26 cellular contexts compared by ENCODE assay signal in the genomic region with DNA sequence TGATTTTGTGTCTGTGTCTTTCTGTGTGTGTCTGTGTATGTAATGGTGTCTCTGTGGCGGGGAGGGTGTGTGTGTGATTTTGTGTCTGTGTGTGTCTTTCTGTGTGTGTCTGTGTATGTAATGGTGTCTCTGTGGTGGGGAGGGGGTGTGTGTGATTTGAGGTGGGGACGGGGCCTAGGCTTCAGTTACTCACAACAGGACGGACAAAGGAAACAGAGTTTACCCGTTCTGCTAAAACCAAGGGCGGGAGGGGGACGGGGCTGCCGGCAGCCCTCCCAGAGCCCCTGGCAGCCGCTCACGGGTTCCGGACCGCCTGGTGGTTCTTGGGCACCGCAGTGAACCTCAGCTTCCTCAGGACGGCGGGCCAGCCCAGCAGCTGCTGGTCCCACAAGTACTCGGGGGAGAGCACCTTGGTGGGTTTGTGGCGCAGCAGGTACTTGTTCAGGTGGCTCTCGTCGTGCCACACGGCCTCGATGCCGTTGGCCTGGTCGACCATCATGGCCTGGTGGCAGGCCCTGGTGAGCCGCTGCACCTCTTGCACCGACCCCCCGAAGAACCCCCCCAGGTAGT. TPM values are rescaled to one million over a fixed set of nuclear protein-coding genes. Genes with fewer than 3 reads are reported as not detected.
A peak's percentile ranks its signal among the peaks of the same experiment; 100 is the strongest.
DNase-seq lines count a peak whose midpoint lies in the region; ATAC-seq, FAIRE-seq and TF ChIP-seq lines count a peak whose summit lies in the region.
"Had no signal": no experiment of that assay in that cellular context is flagged by ENCODE, and none has a peak within 500 bp of the region (broad histone marks: within the 10 kb centered on the region; RNA-seq: fewer than 3 reads in every experiment).

No MANE protein-coding gene starts in this region.

- no peaks in the 10 kb centered on the region for H3K9me3 Mint-ChIP-seq in activated CD8-positive, alpha-beta T cell treated with anti-CD3 and anti-CD28 coated beads for 36 hours
- H3K9me3 Mint-ChIP-seq: CD4-positive, alpha-beta T cell; CD8-positive, alpha-beta memory T cell had no signal

- H3K27ac ChIP-seq in osteoblast (ENCODE audit: low read depth, low read length) (no peak overlapping the region), vagina (no peak overlapping the region)
- H3K27ac ChIP-seq: 22Rv1; BLaER1 treated with 17β-estradiol and CSF1 and Interleukin-3, amounts not matched to agents 10 nM and 100 nM; GM23248 had no signal

- no peak overlapping the region for H2AFZ ChIP-seq in osteoblast (ENCODE audit: low read length)
- H2AFZ ChIP-seq: GM23248 had no signal

- H3K4me2 ChIP-seq in osteoblast (ENCODE audit: insufficient read depth, low read length), result no peak overlapping the region
- H3K4me2 ChIP-seq: BLaER1 treated with 17β-estradiol and CSF1 and Interleukin-3, amounts not matched to agents 10 nM and 100 nM had no signal

- H3K27me3 ChIP-seq in bronchial epithelial cell (ENCODE audit: control insufficient read depth, insufficient read depth, low read length) (no peaks in the 10 kb centered on the region), osteoblast (ENCODE audit: insufficient read depth, low read length) (no peaks in the 10 kb centered on the region), vagina (no peaks in the 10 kb centered on the region)
- H3K27me3 ChIP-seq: BLaER1 treated with 17β-estradiol and CSF1 and Interleukin-3, amounts not matched to agents 10 nM and 100 nM had no signal

- no peaks in the 10 kb centered on the region for H4K20me1 ChIP-seq in osteoblast (ENCODE audit: insufficient read depth, low read length)
- H4K20me1 ChIP-seq: BLaER1 treated with 17β-estradiol and CSF1 and Interleukin-3, amounts not matched to agents 10 nM and 100 nM had no signal

- peak; percentile 37 for DNase-seq in activated CD8-positive, alpha-beta memory T cell treated with anti-CD3 and anti-CD28 coated beads, Interleukin-2, amount 50 U/mL, for 48 hours
- no peak for DNase-seq in activated CD8-positive, alpha-beta memory T cell treated with anti-CD3 and anti-CD28 coated beads for 24 hours
- DNase-seq in bronchial epithelial cell (ENCODE audit: low read depth) (no peak), osteoblast (ENCODE audit: insufficient read length, low spot score, missing footprints) (peak; percentile 48), vagina (ENCODE audit: extremely low spot score in 2 of 2) (peak; percentile 69 to 93), HUDEP-2 (lab: John Stamatoyannopoulos, UW; ENCODE audit: unreplicated experiment in 76 of 76) (no peak), NCI-H524 (lab: John Stamatoyannopoulos, UW) (no peak)
- no peak for DNase-seq in activated CD8-positive, alpha-beta T cell treated with anti-CD3 and anti-CD28 coated beads for 36 hours
- DNase-seq: CD4-positive, alpha-beta T cell; CD8-positive, alpha-beta memory T cell; DMS53; DMS79 treated with DMSO at 0.1 percent for 48 hours; GF-D8; GM23248; H7; HCEC 1CT had no signal

- CTCF ChIA-PET in activated CD8-positive, alpha-beta T cell treated with anti-CD3 and anti-CD28 coated beads for 36 hours (lab: Charles Lee), result no interaction called here

- H3K4me3 ChIP-seq in bronchial epithelial cell (ENCODE audit: low read depth, low read length), result no peak overlapping the region
- H3K4me3 ChIP-seq in osteoblast (ENCODE audit: insufficient read depth, low read length), result no peak overlapping the region
- no peak overlapping the region for H3K4me3 ChIP-seq in vagina
- H3K4me3 ChIP-seq: BLaER1 treated with 17β-estradiol and CSF1 and Interleukin-3, amounts not matched to agents 10 nM and 100 nM; GM23248 had no signal

- H3K27ac Mint-ChIP-seq in activated CD8-positive, alpha-beta T cell treated with anti-CD3 and anti-CD28 coated beads for 36 hours, result no peak overlapping the region
- H3K27ac Mint-ChIP-seq: B cell; CD14-positive monocyte; CD4-positive, alpha-beta T cell; CD8-positive, alpha-beta memory T cell had no signal

- no peak overlapping the region for H3K4me3 Mint-ChIP-seq in activated CD8-positive, alpha-beta T cell treated with anti-CD3 and anti-CD28 coated beads for 36 hours
- H3K4me3 Mint-ChIP-seq: B cell; CD14-positive monocyte; CD4-positive, alpha-beta T cell; CD8-positive, alpha-beta memory T cell had no signal

- TF ChIP-seq CTCF in bronchial epithelial cell (IDR thresholded peaks at IDR 0.05; ENCODE audit: insufficient read depth, low read length, severe bottlenecking), result no peak
- no peak for TF ChIP-seq CTCF in osteoblast (IDR thresholded peaks at IDR 0.05; ENCODE audit: extremely low read depth, low read depth, low read length)
- no peak for TF ChIP-seq CTCF in vagina (IDR thresholded peaks at IDR 0.05)
- no peak for TF ChIP-seq CTCF in activated CD8-positive, alpha-beta T cell treated with anti-CD3 and anti-CD28 coated beads for 36 hours (IDR thresholded peaks at IDR 0.05)

- TF ChIP-seq POLR2A in vagina (IDR thresholded peaks at IDR 0.05), result no peak

- H3K4me1 ChIP-seq in osteoblast (ENCODE audit: insufficient read depth, low read length) (no peaks in the 10 kb centered on the region), vagina (peaks cover 9% of the 10 kb centered on the region)

- no peaks in the 10 kb centered on the region for H3K79me2 ChIP-seq in osteoblast (ENCODE audit: insufficient read depth, low read length)

- no peaks in the 10 kb centered on the region for H3K27me3 Mint-ChIP-seq in activated CD8-positive, alpha-beta T cell treated with anti-CD3 and anti-CD28 coated beads for 36 hours

- peak; percentile 7 for FAIRE-seq in bronchial epithelial cell (lab: Jason Lieb, UNC)
- FAIRE-seq: A204.1, GM12892, GM19239, H1 had no signal

- intact Hi-C loops in vagina (cut with DNase I), result no loop called here
- intact Hi-C loops in activated CD8-positive, alpha-beta T cell treated with anti-CD3 and anti-CD28 coated beads for 36 hours (cut with micrococcal nuclease), result no loop called here

- no peak for ATAC-seq in activated CD8-positive, alpha-beta T cell treated with anti-CD3 and anti-CD28 coated beads for 36 hours

- no peaks in the 10 kb centered on the region for H3K36me3 Mint-ChIP-seq in activated CD8-positive, alpha-beta T cell treated with anti-CD3 and anti-CD28 coated beads for 36 hours (ENCODE audit: low read depth)
- H3K36me3 Mint-ChIP-seq: CD14-positive monocyte; CD8-positive, alpha-beta memory T cell had no signal

- no peaks in the 10 kb centered on the region for H3K36me3 ChIP-seq in bronchial epithelial cell (ENCODE audit: control insufficient read depth, insufficient read depth, low read length)
- H3K36me3 ChIP-seq in osteoblast (ENCODE audit: insufficient read depth, low read length), result no peaks in the 10 kb centered on the region
- H3K36me3 ChIP-seq in vagina, result no peaks in the 10 kb centered on the region
- H3K36me3 ChIP-seq: BLaER1 treated with 17β-estradiol and CSF1 and Interleukin-3, amounts not matched to agents 10 nM and 100 nM had no signal

- POLR2A ChIA-PET in activated CD8-positive, alpha-beta T cell treated with anti-CD3 and anti-CD28 coated beads for 36 hours (lab: Charles Lee), result no interaction called here

- no peaks in the 10 kb centered on the region for H3K4me1 Mint-ChIP-seq in activated CD8-positive, alpha-beta T cell treated with anti-CD3 and anti-CD28 coated beads for 36 hours (ENCODE audit: low read depth)
- H3K4me1 Mint-ChIP-seq: B cell; CD8-positive, alpha-beta memory T cell had no signal

- H3K9me3 ChIP-seq in osteoblast (ENCODE audit: low read depth, low read length) (no peaks in the 10 kb centered on the region), vagina (no peaks in the 10 kb centered on the region)

RNA-seq across cellular contexts. Expression of a gene that starts 19.5 kb away (rescaled TPM):
- total RNA-seq in bronchial epithelial cell (1.8 and 1.9 TPM in 2 replicates), osteoblast (not detected in 2 replicates), vagina (17.2 TPM)
- total RNA-seq in activated CD8-positive, alpha-beta T cell treated with anti-CD3 and anti-CD28 coated beads for 36 hours, result not detected
- total RNA-seq: B cell; CD8-positive, alpha-beta memory T cell; Daoy; G401; GM23248; H1; H7 had no signal

RNA-seq across cellular contexts. Expression of a gene that starts 46.4 kb away (rescaled TPM):
- not detected in 2 replicates for total RNA-seq in bronchial epithelial cell
- not detected in 2 replicates for total RNA-seq in osteoblast
- total RNA-seq in vagina, result not detected
- total RNA-seq in activated CD8-positive, alpha-beta T cell treated with anti-CD3 and anti-CD28 coated beads for 36 hours, result not detected
- total RNA-seq: B cell; CD4-positive, alpha-beta T cell; CD8-positive, alpha-beta memory T cell; Daoy; G401; GM23248; H1; H7 had no signal

Comparison
In these comparisons a context has a peak if more than half of its experiments do, and no peak if none do; other contexts are left out.
1. DNase-seq: peak in activated CD8-positive, alpha-beta memory T cell treated with anti-CD3 and anti-CD28 coated beads, Interleukin-2, amount 50 U/mL, for 48 hours (single experiment), osteoblast (single experiment) and vagina (2 of 2); none in activated CD8-positive, alpha-beta memory T cell treated with anti-CD3 and anti-CD28 coated beads for 24 hours (single experiment), bronchial epithelial cell (single experiment), HUDEP-2 (0 of 76), NCI-H524 (0 of 2) and activated CD8-positive, alpha-beta T cell treated with anti-CD3 and anti-CD28 coated beads for 36 hours (single experiment).